In the genomic region with DNA sequence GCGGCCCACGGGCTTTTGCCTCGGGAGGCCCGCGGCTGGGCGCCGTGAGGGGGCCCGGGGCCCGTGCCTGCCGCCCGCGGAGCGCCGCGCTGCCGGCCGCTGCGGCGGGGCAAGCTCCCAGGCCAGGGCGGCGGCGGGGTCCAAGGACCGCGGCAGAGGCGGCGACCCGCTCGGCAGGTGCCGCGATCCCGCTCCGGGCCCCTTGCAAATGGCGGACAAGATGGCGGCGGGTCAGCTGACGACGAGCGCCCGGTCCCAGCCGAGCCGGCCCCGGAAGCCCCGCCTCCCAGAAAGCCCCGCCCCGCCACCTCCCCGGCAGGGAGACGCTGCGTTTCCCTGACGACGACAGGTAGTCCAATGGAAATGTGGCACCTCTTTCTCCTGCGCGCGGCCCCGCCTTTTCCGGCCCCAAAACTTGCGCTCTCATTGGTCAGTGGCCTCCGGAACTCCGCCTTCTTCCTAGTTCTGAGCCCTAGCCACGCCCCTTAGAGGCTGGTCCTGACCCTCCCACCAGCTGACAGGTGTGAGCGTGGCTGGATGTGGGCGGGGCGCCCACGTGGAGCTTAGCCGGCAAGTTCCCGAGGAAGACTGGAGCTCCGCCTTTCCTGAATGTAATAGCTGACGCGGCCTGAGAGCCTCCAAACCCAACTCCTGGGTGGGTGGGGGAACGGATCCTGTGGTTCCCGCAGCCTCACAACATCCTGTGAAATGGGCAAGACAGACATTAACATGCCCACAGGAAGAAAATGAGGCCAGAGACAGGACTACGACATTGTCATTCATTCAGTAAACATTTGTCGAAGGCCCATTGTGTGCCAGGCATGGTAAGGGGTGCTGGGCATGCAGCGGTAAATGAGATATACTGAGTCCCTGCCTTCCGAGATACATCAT, we compare ENCODE assay signal across 8 cellular contexts. TPM values are rescaled to one million over a fixed set of nuclear protein-coding genes. Genes with fewer than 3 reads are reported as not detected.
DNase-seq lines count a peak whose midpoint lies in the region; ATAC-seq and TF ChIP-seq lines count a peak whose summit lies in the region.

A gene (minus strand): TSS at position 228 of the 891 bp plus-strand sequence. CDS start 232 bp downstream, outside the sequence.

- peaks cover 12% of the 10 kb centered on the region for H3K36me3 Mint-ChIP-seq in activated CD4-positive, alpha-beta T cell treated with anti-CD3 and anti-CD28 coated beads, Interleukin-2, amount 10 ng/mL, durations not matched to agents 24 days and 14 days (ENCODE audit: low read depth)

- H3K4me3 ChIP-seq in BJ (ENCODE audit: low read depth, low read length) (peak within 1 kb of the TSS; percentile 99), colonic mucosa (peak within 1 kb of the TSS; percentile 97)

- ATAC-seq in GM19324 (IDR thresholded peaks at IDR 0.05; ENCODE audit: low FRiP score, unreplicated experiment): peak; percentile 95
- ATAC-seq in HG03469 (IDR thresholded peaks at IDR 0.05; ENCODE audit: unreplicated experiment): peak; percentile 78

- no peaks in the 10 kb centered on the region for H3K9me3 ChIP-seq in colonic mucosa

- DNase-seq in BJ (ENCODE audit: low read depth) (peak; percentile 99), NCI-H526 treated with DMSO at 0.1 percent for 48 hours (lab: John Stamatoyannopoulos, UW) (peak; percentile 93), colonic mucosa (peak; percentile 100), kidney tubule cell (ENCODE audit: low spot score) (peak; percentile 100)
- DNase-seq in activated CD4-positive, alpha-beta T cell treated with anti-CD3 and anti-CD28 coated beads, Interleukin-2, amount 10 ng/mL, durations not matched to agents 24 days and 14 days: peak; percentile 100
- peak; percentile 99 to 100 (median 100) for DNase-seq in stimulated activated CD4-positive, alpha-beta T cell treated with anti-CD3 and anti-CD28 coated beads, Interleukin-1b, Interleukin-23, amount 100 ng/mL, for 24 hours (ENCODE audit: low read depth in 4 of 4, low spot score in 1 of 4)

- H3K27me3 Mint-ChIP-seq in activated CD4-positive, alpha-beta T cell treated with anti-CD3 and anti-CD28 coated beads, Interleukin-2, amount 10 ng/mL, durations not matched to agents 24 days and 14 days: no peaks in the 10 kb centered on the region

- peak within 1 kb of the TSS; percentile 92 for H3K27ac Mint-ChIP-seq in activated CD4-positive, alpha-beta T cell treated with anti-CD3 and anti-CD28 coated beads, Interleukin-2, amount 10 ng/mL, durations not matched to agents 24 days and 14 days

- peaks cover 12% of the 10 kb centered on the region for H3K4me1 ChIP-seq in colonic mucosa

- H3K4me1 Mint-ChIP-seq in activated CD4-positive, alpha-beta T cell treated with anti-CD3 and anti-CD28 coated beads, Interleukin-2, amount 10 ng/mL, durations not matched to agents 24 days and 14 days: peaks cover 30% of the 10 kb centered on the region

- CTCF ChIA-PET in BJ (lab: Yijun Ruan, JAX): interaction anchor here (1.3 kb wide), 1 partner anchor 84 kb away, joined by 7 read pairs; a partner anchor contains a TSS

- peak within 1 kb of the TSS; percentile 96 to 98 for H3K9ac ChIP-seq in colonic mucosa (ENCODE audit: low read depth in 2 of 2, low read length in 2 of 2)

- peak within 1 kb of the TSS; percentile 79 for H3K27ac ChIP-seq in colonic mucosa

- H3K27me3 ChIP-seq in BJ (ENCODE audit: control insufficient read depth, insufficient read depth, low read length): no peaks in the 10 kb centered on the region
- H3K27me3 ChIP-seq in colonic mucosa: no peaks in the 10 kb centered on the region

- no peaks in the 10 kb centered on the region for H3K9me3 Mint-ChIP-seq in activated CD4-positive, alpha-beta T cell treated with anti-CD3 and anti-CD28 coated beads, Interleukin-2, amount 10 ng/mL, durations not matched to agents 24 days and 14 days

- POLR2A ChIA-PET in BJ (lab: Charles Lee): interaction anchor here (0.7 kb wide), 1 partner anchor 14 kb away, joined by 4 read pairs; no protein-coding TSS in a partner anchor

- peak within 1 kb of the TSS; percentile 84 for H3K4me3 Mint-ChIP-seq in activated CD4-positive, alpha-beta T cell treated with anti-CD3 and anti-CD28 coated beads, Interleukin-2, amount 10 ng/mL, durations not matched to agents 24 days and 14 days

- TF ChIP-seq CTCF in BJ (IDR thresholded peaks at IDR 0.05; ENCODE audit: insufficient read depth, low read depth, low read length): no peak
- TF ChIP-seq CTCF in colonic mucosa (IDR thresholded peaks at IDR 0.05): no peak

- intact Hi-C loops in activated CD4-positive, alpha-beta T cell treated with anti-CD3 and anti-CD28 coated beads, Interleukin-2, amount 10 ng/mL, durations not matched to agents 24 days and 14 days (cut with micrococcal nuclease): loop anchor here (1.0 to 10.0 kb wide), 8 partner anchors 12 to 463 kb away; a partner anchor contains a TSS
- intact Hi-C loops in colonic mucosa (cut with DNase I): loop anchor here (5.0 kb wide), 1 partner anchor 134 kb away; a partner anchor contains a TSS

- peaks cover 3% of the 10 kb centered on the region; the same call in 1 of the 2 replicates for H3K36me3 ChIP-seq in BJ (ENCODE audit: control insufficient read depth, insufficient read depth, low read length)
- H3K36me3 ChIP-seq in colonic mucosa: no peaks in the 10 kb centered on the region

RNA-seq across cellular contexts. Expression of the gene that starts here (rescaled TPM):
- 65.9 and 122 TPM in 2 replicates for polyA plus RNA-seq in BJ (2011; rRNA removed)
- polyA minus RNA-seq in BJ (2011; rRNA and poly(A)+ RNA removed): 119 and 121 TPM in 2 replicates
- 104 and 113 TPM in 2 replicates for total RNA-seq in activated CD4-positive, alpha-beta T cell treated with anti-CD3 and anti-CD28 coated beads, Interleukin-2, amount 10 ng/mL, durations not matched to agents 24 days and 14 days
- total RNA-seq in colonic mucosa: 100 to 1,000 TPM; 105 to 137 TPM

Comparison
In these comparisons a context has a peak if more than half of its experiments do, and no peak if none do; other contexts are left out.
1. Peak in every context shown above with its lines: DNase-seq, ATAC-seq, H3K4me3 ChIP-seq and H3K27ac ChIP-seq.